In the genomic region with DNA sequence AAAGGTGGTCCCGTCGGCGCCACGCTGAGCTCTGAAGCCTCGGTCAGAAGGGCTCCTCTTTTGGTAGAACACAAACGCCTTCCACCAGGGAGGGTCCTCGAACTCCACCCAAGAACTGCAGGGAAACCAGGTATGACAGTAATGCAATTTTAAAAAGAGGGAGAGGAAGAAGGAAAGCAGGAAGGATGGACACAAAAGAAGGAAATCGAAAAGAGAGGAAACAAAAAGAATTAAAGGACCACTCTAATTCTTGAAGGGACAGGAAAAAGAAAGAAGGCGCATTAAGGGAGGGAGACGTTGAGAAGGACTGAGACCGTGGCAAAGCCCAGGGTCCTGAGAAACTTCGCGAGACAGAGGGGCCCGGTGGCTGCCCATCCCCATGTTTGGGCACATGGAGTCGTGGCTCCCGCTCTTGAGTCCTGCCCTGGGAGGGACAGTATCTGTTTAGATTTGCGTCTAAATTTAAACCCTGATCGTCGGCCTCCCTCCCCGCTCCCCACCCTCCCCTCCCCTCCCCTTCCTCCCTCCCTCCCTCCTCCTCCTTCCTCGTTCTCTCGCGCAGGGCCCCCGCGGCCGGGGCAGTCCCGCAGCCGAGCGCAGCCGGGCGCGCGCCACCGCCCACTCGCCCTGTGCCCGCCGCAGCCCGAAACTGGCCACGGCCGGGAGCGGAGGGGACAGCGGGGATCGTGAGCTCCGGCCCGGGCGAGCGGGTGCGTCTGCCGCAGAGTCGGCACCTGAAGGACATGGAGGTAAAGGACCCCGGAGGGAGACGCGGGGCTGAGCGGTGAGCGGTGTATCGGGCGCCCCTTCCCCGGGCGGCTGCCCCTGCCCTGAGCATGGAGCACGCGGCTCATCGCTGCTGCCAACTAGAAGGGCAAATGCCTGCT, we compare ENCODE assay signal across 8 cellular contexts. TPM values are rescaled to one million over a fixed set of nuclear protein-coding genes. Genes with fewer than 3 reads are reported as not detected.
A peak's percentile ranks its signal among the peaks of the same experiment; 100 is the strongest.
DNase-seq lines count a peak whose midpoint lies in the region; ATAC-seq and TF ChIP-seq lines count a peak whose summit lies in the region.

A gene with protein sequence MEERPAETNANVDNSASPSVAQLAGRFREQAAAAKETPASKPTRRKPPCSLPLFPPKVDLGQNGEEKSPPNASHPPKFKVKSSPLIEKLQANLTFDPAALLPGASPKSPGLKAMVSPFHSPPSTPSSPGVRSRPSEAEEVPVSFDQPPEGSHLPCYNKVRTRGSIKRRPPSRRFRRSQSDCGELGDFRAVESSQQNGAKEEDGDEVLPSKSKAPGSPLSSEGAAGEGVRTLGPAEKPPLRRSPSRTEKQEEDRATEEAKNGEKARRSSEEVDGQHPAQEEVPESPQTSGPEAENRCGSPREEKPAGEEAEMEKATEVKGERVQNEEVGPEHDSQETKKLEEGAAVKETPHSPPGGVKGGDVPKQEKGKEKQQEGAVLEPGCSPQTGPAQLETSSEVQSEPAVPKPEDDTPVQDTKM (plus strand): TSS at position 552 of the 887 bp plus-strand sequence. CDS start 192 bp downstream, at position 744.

- TF ChIP-seq POLR2A in IMR-90 (IDR thresholded peaks at IDR 0.05; ENCODE audit: low read depth, low read length), result no peak
- no peak for TF ChIP-seq POLR2A in stomach (IDR thresholded peaks at IDR 0.05)

- dilution Hi-C loops in IMR-90 (cut with HindIII; ENCODE audit: low sequenced_read_pairs, unreplicated experiment), result no loop called here

- H3K36me3 ChIP-seq in IMR-90 (ENCODE audit: control insufficient read depth, insufficient read depth, low read length) (no peaks in the 10 kb centered on the region), mucosa of rectum (ENCODE audit: control insufficient read depth in 2 of 2, insufficient read depth in 2 of 2, low read length in 2 of 2) (no peaks in the 10 kb centered on the region), stomach (no peaks in the 10 kb centered on the region)

- H3K4me3 ChIP-seq in GM08714 (ENCODE audit: low read length) (peak within 1 kb of the TSS; percentile 93), IMR-90 (ENCODE audit: insufficient read depth, low read depth, low read length) (peak within 1 kb of the TSS; percentile 28), mucosa of rectum (ENCODE audit: low read length in 2 of 2) (peak within 1 kb of the TSS; percentile 71 to 80), stomach (peak within 1 kb of the TSS; percentile 51 to 72 (median 64))

- no peak within 1 kb of the TSS for H2AK9ac ChIP-seq in IMR-90 (replicated peaks; ENCODE audit: low read depth, low read length, poor library complexity)

- peak within 1 kb of the TSS; percentile 84 for H2AFZ ChIP-seq in IMR-90 (replicated peaks; ENCODE audit: low read length, poor library complexity)

- no peak for TF ChIP-seq RAD21 in IMR-90 (IDR thresholded peaks at IDR 0.05; ENCODE audit: low read length)

- no peaks in the 10 kb centered on the region for H3K79me1 ChIP-seq in IMR-90 (ENCODE audit: low read depth in 1 of 2, low read length in 2 of 2)

- no peak within 1 kb of the TSS for H3K14ac ChIP-seq in IMR-90 (replicated peaks; ENCODE audit: low read depth, low read length)

- no peak within 1 kb of the TSS for H2BK120ac ChIP-seq in IMR-90 (ENCODE audit: low read depth, low read length)

- no peak within 1 kb of the TSS for H2BK20ac ChIP-seq in IMR-90 (ENCODE audit: low read depth, low read length)

- TF ChIP-seq EP300 in stomach (IDR thresholded peaks at IDR 0.05), result no peak

- H3K9ac ChIP-seq in IMR-90 (ENCODE audit: low read depth, low read length) (no peak within 1 kb of the TSS), mucosa of rectum (ENCODE audit: low read depth in 1 of 2, low read length in 2 of 2) (peak within 1 kb of the TSS; percentile 81)

- no peaks in the 10 kb centered on the region for H3K9me1 ChIP-seq in IMR-90 (ENCODE audit: insufficient read depth, low read length)

- H3K27ac ChIP-seq in IMR-90 (ENCODE audit: insufficient read depth, low read length), result no peak within 1 kb of the TSS
- peak within 1 kb of the TSS; percentile 91 to 92 for H3K27ac ChIP-seq in mucosa of rectum (ENCODE audit: low read depth in 2 of 2, low read length in 2 of 2)
- H3K27ac ChIP-seq in stomach, result peak within 1 kb of the TSS; percentile 82 to 94 (median 88)

- no peak within 1 kb of the TSS for H2BK15ac ChIP-seq in IMR-90 (ENCODE audit: low read depth, low read length)

- H4K8ac ChIP-seq in IMR-90 (ENCODE audit: low read depth in 2 of 2, low read length in 2 of 2), result no peak within 1 kb of the TSS

- no peak within 1 kb of the TSS for H2BK5ac ChIP-seq in IMR-90 (ENCODE audit: low read depth, low read length, poor library complexity, severe bottlenecking)

- CTCF ChIA-PET in IMR-90 (lab: Yijun Ruan, JAX), result no interaction called here

- intact Hi-C loops in IMR-90 (cut with micrococcal nuclease), result no loop called here
- intact Hi-C loops in stomach (cut with DNase I; ENCODE audit: low total_unique reads), result no loop called here

- H3K27me3 ChIP-seq in IMR-90 (ENCODE audit: control insufficient read depth, insufficient read depth, low read length) (peaks cover 47% of the 10 kb centered on the region), mucosa of rectum (ENCODE audit: control insufficient read depth in 2 of 2, insufficient read depth in 2 of 2, low read length in 2 of 2) (peaks cover 0 to 4% of the 10 kb centered on the region in 2 donors), stomach (peaks cover 0 to 18% (median 4%) of the 10 kb centered on the region in 3 donors)

- 5% methylated on average over 30 of the region's 62 CpGs; no CpG with 5 or more reads in 1 of the 2 experiments for WGBS in IMR-90 (ENCODE audit: extremely low coverage in 2 of 2, insufficient read length in 1 of 2), 2 experiments
- 6 to 15% (median 7%) methylated on average over 21 to 62 of the region's 62 CpGs for WGBS in stomach, 5 donors

- H2AK5ac ChIP-seq in IMR-90 (ENCODE audit: low read depth, low read length), result no peak within 1 kb of the TSS

- in situ Hi-C loops in IMR-90 (cut with MboI; ENCODE audit: low sequenced_read_pairs), result no loop called here

- no peaks in the 10 kb centered on the region for H4K20me1 ChIP-seq in IMR-90 (ENCODE audit: insufficient read depth, low read length)

- POLR2A ChIA-PET in IMR-90 (lab: Charles Lee; ENCODE audit: unreplicated experiment), result no interaction called here

- H3K18ac ChIP-seq in IMR-90 (ENCODE audit: low read depth, low read length), result no peak within 1 kb of the TSS

- H3K4me1 ChIP-seq in IMR-90 (ENCODE audit: control insufficient read depth, insufficient read depth, low read length), result no peaks in the 10 kb centered on the region
- peaks cover 5 to 19% of the 10 kb centered on the region in 2 donors for H3K4me1 ChIP-seq in mucosa of rectum (ENCODE audit: control insufficient read depth in 2 of 2, insufficient read depth in 2 of 2, low read length in 2 of 2)
- H3K4me1 ChIP-seq in stomach, result peaks cover 26 to 59% (median 44%) of the 10 kb centered on the region in 4 donors

- no peak within 1 kb of the TSS for H4K91ac ChIP-seq in IMR-90 (ENCODE audit: insufficient read depth, low read depth, low read length)

- TF ChIP-seq CTCF in IMR-90 (conservative IDR thresholded peaks at IDR 0.05; ENCODE audit: low read depth, low read length) (no peak), stomach (IDR thresholded peaks at IDR 0.05) (no peak)

- H3K23ac ChIP-seq in IMR-90 (ENCODE audit: low read depth, low read length), result no peak within 1 kb of the TSS; the same call in 1 of the 2 replicates

- ATAC-seq in IMR-90 (ENCODE audit: low read depth), result peak; percentile 72
- ATAC-seq in HG03196 (IDR thresholded peaks at IDR 0.05; ENCODE audit: unreplicated experiment), result no peak
- ATAC-seq in HG03457 (IDR thresholded peaks at IDR 0.05; ENCODE audit: unreplicated experiment), result no peak

- H4K5ac ChIP-seq in IMR-90 (ENCODE audit: low read depth, low read length), result no peak within 1 kb of the TSS

- DNase-seq in IMR-90, result no peak
- DNase-seq in activated CD4-positive, alpha-beta T cell treated with anti-CD3 and anti-CD28 coated beads, Interleukin-2, amount 50 U/mL, for 4 hours, result peak; percentile 47 to 57
- peak; percentile 25 for DNase-seq in effector CD8-positive, alpha-beta T cell (lab: John Stamatoyannopoulos, UW)
- DNase-seq in stomach, result peak; percentile 47

- no peak within 1 kb of the TSS for H3K56ac ChIP-seq in IMR-90 (ENCODE audit: extremely low read depth, insufficient read depth, low read length)

- peak within 1 kb of the TSS; percentile 71; the same call in 1 of the 2 replicates for H3K4me2 ChIP-seq in IMR-90 (ENCODE audit: low read depth, low read length)

- no peaks in the 10 kb centered on the region for H3K9me3 ChIP-seq in IMR-90 (ENCODE audit: control insufficient read depth, insufficient read depth, low read length)
- no peaks in the 10 kb centered on the region for H3K9me3 ChIP-seq in mucosa of rectum (ENCODE audit: control insufficient read depth in 2 of 2, low read length in 2 of 2)
- H3K9me3 ChIP-seq in stomach, result peaks cover 0 to 4% (median 0%) of the 10 kb centered on the region in 4 donors

- no peak within 1 kb of the TSS for H3K4ac ChIP-seq in IMR-90 (ENCODE audit: low read depth, low read length)

- no TSS peak for BruUV-seq in IMR-90 (replicated peaks; lab: Mats Ljungman, UMichigan)

TF ChIP-seq in IMR-90, 13 proteins besides CTCF, POLR2A, EP300 and RAD21 (continues in another document):
- TF ChIP-seq, protein P1, sequence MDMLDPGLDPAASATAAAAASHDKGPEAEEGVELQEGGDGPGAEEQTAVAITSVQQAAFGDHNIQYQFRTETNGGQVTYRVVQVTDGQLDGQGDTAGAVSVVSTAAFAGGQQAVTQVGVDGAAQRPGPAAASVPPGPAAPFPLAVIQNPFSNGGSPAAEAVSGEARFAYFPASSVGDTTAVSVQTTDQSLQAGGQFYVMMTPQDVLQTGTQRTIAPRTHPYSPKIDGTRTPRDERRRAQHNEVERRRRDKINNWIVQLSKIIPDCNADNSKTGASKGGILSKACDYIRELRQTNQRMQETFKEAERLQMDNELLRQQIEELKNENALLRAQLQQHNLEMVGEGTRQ (IDR thresholded peaks at IDR 0.05; ENCODE audit: low read depth, low read length), result no peak
- TF ChIP-seq MAZ (IDR thresholded peaks at IDR 0.05; ENCODE audit: borderline replicate concordance, low read depth, low read length), result no peak
- no peak for TF ChIP-seq BHLHE40 (IDR thresholded peaks at IDR 0.05; ENCODE audit: low read depth, low read length)

RNA-seq across cellular contexts. Expression of the gene that starts here (rescaled TPM):
- total RNA-seq in IMR-90 (2012; rRNA removed) (not detected in 2 replicates), stomach (10 to 100 TPM in 4 of 5 donors, 1 to 10 TPM in 1; 8.2 to 29.0 (median 16.2) TPM)
- polyA plus RNA-seq in IMR-90 (2012; rRNA removed) (0.03 TPM in 1 of 2 replicates, not detected in the other), stomach (10 to 100 TPM in 2 of 3 donors, 1 to 10 TPM in 1; 6.0 to 43.7 (median 23.2) TPM)
- 0.01 TPM in 1 of 2 replicates, not detected in the other for polyA plus RNA-seq in IMR-90 (2012; cell fraction: cytosol; rRNA removed)
- polyA plus RNA-seq in IMR-90 (2012; cell fraction: nucleus; rRNA removed; ENCODE audit: low replicate concordance), result not detected in 2 replicates

Comparison
In these comparisons a context has a peak if more than half of its experiments do, and no peak if none do; other contexts are left out.
1. RNA of the gene that starts here (polyA plus RNA-seq): 6.0 to 43.7 TPM in stomach; 0.01 to 0.03 TPM in IMR-90; every median in the first group is over 4 times any median in the second.
2. Peak in ATAC-seq, H3K4me3 ChIP-seq and H3K4me2 ChIP-seq in IMR-90; RNA of the gene not detected or under 1 TPM.
3. H3K4me3 ChIP-seq: peak in every context shown above with its lines; median percentile 93 in GM08714; 76 in mucosa of rectum; 64 in stomach; 28 in IMR-90.